ENCODE assay signal across 1 cellular context in genomic region chr16:79767597-79768280, GRCh38.
TF ChIP-seq lines count a peak whose summit lies in the region.

No MANE protein-coding gene starts in this region.

TF ChIP-seq in GM23338, 12 proteins besides CTCF, POLR2A, EP300 and RAD21 (continued from another document):
- TF ChIP-seq NANOG (IDR thresholded peaks at IDR 0.05; ENCODE audit: borderline replicate concordance) (no peak), JUNB (IDR thresholded peaks at IDR 0.05; ENCODE audit: unreplicated experiment) (no peak), STAT1 (IDR thresholded peaks at IDR 0.05; ENCODE audit: unreplicated experiment) (no peak), POLR2AphosphoS5 (IDR thresholded peaks at IDR 0.05; ENCODE audit: low read depth) (no peak), REST (IDR thresholded peaks at IDR 0.05; ENCODE audit: unreplicated experiment) (no peak)
